Comparison of ENCODE assay signal across 8 cellular contexts in the genomic region with DNA sequence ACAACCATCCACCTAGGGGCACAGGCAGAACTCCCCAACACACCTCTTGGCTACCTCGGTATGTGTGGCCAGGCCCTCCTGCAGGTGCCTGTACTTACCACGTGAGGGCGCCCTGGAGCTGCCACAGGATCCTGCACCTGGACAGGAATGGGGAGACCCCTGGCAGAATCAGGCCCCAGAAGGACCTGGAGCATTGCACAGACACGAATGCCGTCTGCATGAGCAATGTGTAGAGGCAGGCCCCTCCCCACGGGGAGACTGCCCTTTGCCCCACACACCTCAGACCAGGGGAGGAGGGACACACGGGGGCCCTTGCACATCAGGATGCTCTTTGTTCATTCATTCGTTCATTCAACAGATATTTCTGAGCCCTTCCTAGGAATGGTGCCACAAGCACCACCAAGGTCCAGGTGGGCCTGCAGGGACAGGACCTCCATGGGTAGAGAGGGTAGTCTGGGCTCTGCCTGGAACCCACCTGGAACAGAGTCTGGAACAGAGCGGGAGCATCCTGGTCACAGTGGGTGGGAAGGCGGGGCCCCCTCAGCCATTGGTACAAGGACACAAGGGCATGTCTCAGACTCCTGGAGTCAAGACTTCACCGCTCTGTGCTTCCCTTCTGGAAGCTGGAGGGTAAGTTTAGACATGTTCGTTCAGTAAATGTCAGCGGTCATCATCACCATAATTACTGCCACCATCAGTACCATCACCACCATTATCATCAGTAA. TPM values are rescaled to one million over a fixed set of nuclear protein-coding genes. Genes with fewer than 3 reads are reported as not detected.
DNase-seq lines count a peak whose midpoint lies in the region; ATAC-seq, FAIRE-seq and TF ChIP-seq lines count a peak whose summit lies in the region.

No MANE protein-coding gene starts in this region.

- no peaks in the 10 kb centered on the region for H4K20me1 ChIP-seq in hepatocyte (ENCODE audit: insufficient read depth, poor library complexity, severe bottlenecking)

- H3K27me3 ChIP-seq in hepatocyte: peaks cover 23% of the 10 kb centered on the region

- H3K4me1 ChIP-seq in hepatocyte (ENCODE audit: insufficient read depth): no peaks in the 10 kb centered on the region

- H2AFZ ChIP-seq in hepatocyte: no peak overlapping the region

- no peak overlapping the region for H3K27ac ChIP-seq in hepatocyte

- no peaks in the 10 kb centered on the region for H3K9me2 ChIP-seq in hepatocyte (replicated peaks; ENCODE audit: insufficient read depth)

- DNase-seq in AG08396 (ENCODE audit: low spot score) (peak; percentile 73), GM12891 (ENCODE audit: insufficient read length, low spot score) (peak; percentile 75), RCC 7860 (ENCODE audit: low spot score) (peak; percentile 31), hepatocyte (ENCODE audit: low spot score) (peak; percentile 58)
- peak; percentile 50 for DNase-seq in activated naive CD4-positive, alpha-beta T cell treated with anti-CD3 and anti-CD28 coated beads, Interleukin-2, amount 50 U/mL, for 16 hours
- peak; percentile 54 for DNase-seq in stimulated activated CD4-positive, alpha-beta T cell treated with anti-CD3 and anti-CD28 coated beads, Interleukin-1b, Interleukin-23, amount 100 ng/mL, for 48 hours

- peak; percentile 58 for TF ChIP-seq CTCF in hepatocyte (IDR thresholded peaks at IDR 0.05; ENCODE audit: poor library complexity)

- no peaks in the 10 kb centered on the region for H3K79me2 ChIP-seq in hepatocyte

- no peak overlapping the region for H3K4me2 ChIP-seq in hepatocyte

- peak; percentile 81 for FAIRE-seq in GM12891 (lab: Jason Lieb, UNC)
- FAIRE-seq in RCC 7860 (lab: Jason Lieb, UNC): no peak

- TF ChIP-seq POLR2A in GM12891 (IDR thresholded peaks at IDR 0.05; ENCODE audit: low read depth, low read length): no peak

- WGBS in hepatocyte (ENCODE audit: low lambda C conversion rate, missing lambda C conversion rate): 50% methylated on average over 13 of the region's 13 CpGs

- ATAC-seq in GM19467 (IDR thresholded peaks at IDR 0.05; ENCODE audit: unreplicated experiment) (no peak), HG02885 (IDR thresholded peaks at IDR 0.05; ENCODE audit: poor library complexity, unreplicated experiment) (no peak)

- no peaks in the 10 kb centered on the region for H3K36me3 ChIP-seq in hepatocyte (replicated peaks; ENCODE audit: insufficient read depth, low read depth)

- H3K9me3 ChIP-seq in hepatocyte (ENCODE audit: low read depth): no peaks in the 10 kb centered on the region

- no peak overlapping the region for H3K4me3 ChIP-seq in hepatocyte

TF ChIP-seq in GM12891, 5 proteins besides CTCF, POLR2A, EP300 and RAD21:
- no peak for TF ChIP-seq TAF1 (IDR thresholded peaks at IDR 0.05; ENCODE audit: low read depth, low read length)
- TF ChIP-seq PAX5 (IDR thresholded peaks at IDR 0.05; ENCODE audit: insufficient read depth, low read length, severe bottlenecking): no peak
- no peak for TF ChIP-seq POLR2AphosphoS5 (IDR thresholded peaks at IDR 0.05; ENCODE audit: low read depth, low read length)
- no peak for TF ChIP-seq POU2F2 (IDR thresholded peaks at IDR 0.05; ENCODE audit: low read depth, low read length)
- no peak for TF ChIP-seq SPI1 (IDR thresholded peaks at IDR 0.05; ENCODE audit: low read depth, low read length)
TF ChIP-seq in GM12891: peak in this region for 0.

RNA-seq across cellular contexts. Expression of gene YTHDF1, which starts 32.3 kb away (rescaled TPM):
- 15.7 TPM for polyA plus RNA-seq in GM12891 (2012; ENCODE audit: low read depth, missing spikeins)
- total RNA-seq in hepatocyte: 35.9 and 36.0 TPM in 2 replicates
- 51.2 and 57.4 TPM in 2 replicates for polyA plus RNA-seq in hepatocyte

RNA-seq across cellular contexts. Expression of gene BIRC7, which starts 52.1 kb away (rescaled TPM):
- 0.06 TPM for polyA plus RNA-seq in GM12891 (2012; ENCODE audit: low read depth, missing spikeins)
- total RNA-seq in hepatocyte: 0.43 TPM in 1 of 2 replicates, not detected in the other
- polyA plus RNA-seq in hepatocyte: 2.0 and 2.1 TPM in 2 replicates
